Comparison of ENCODE assay signal across 8 cellular contexts in genomic region chr2:223835701-223836532, GRCh38. TPM values are rescaled to one million over a fixed set of nuclear protein-coding genes. Genes with fewer than 3 reads are reported as not detected.
DNase-seq lines count a peak whose midpoint lies in the region; ATAC-seq, FAIRE-seq and TF ChIP-seq lines count a peak whose summit lies in the region.

No MANE protein-coding gene starts in this region.

- peak; percentile 29 for TF ChIP-seq POLR2A in GM19099 (IDR thresholded peaks at IDR 0.05; ENCODE audit: extremely low read depth, insufficient read length, low read depth)

- H3K4me3 ChIP-seq in CD8-positive, alpha-beta memory T cell (ENCODE audit: low read length) = no peak overlapping the region

- TF ChIP-seq CTCF in D721Med (IDR thresholded peaks at IDR 0.05; ENCODE audit: insufficient read depth, missing control alignments) = no peak

- no peak overlapping the region for H3K27ac ChIP-seq in CD8-positive, alpha-beta memory T cell (ENCODE audit: low read depth, low read length)

- no peaks in the 10 kb centered on the region for H3K9me3 Mint-ChIP-seq in CD8-positive, alpha-beta memory T cell
- no peaks in the 10 kb centered on the region for H3K9me3 Mint-ChIP-seq in naive B cell

- H3K4me1 ChIP-seq in CD8-positive, alpha-beta memory T cell (ENCODE audit: insufficient read depth, low read length) = peaks cover 9% of the 10 kb centered on the region

- peaks cover 11 to 16% (median 16%) of the 10 kb centered on the region in 3 donors for H3K4me1 Mint-ChIP-seq in CD8-positive, alpha-beta memory T cell
- peaks cover 40 to 67% (median 48%) of the 10 kb centered on the region in 3 donors for H3K4me1 Mint-ChIP-seq in naive B cell

- H3K27ac Mint-ChIP-seq in CD8-positive, alpha-beta memory T cell = peak overlapping the region in 5 of 8 donors; percentile 12 to 57 (median 41)
- H3K27ac Mint-ChIP-seq in naive B cell = peak overlapping the region; percentile 95 to 100 (median 99)

- POLR2A ChIA-PET in CD8-positive, alpha-beta memory T cell (lab: Charles Lee) = no interaction called here

- H3K4me3 Mint-ChIP-seq in CD8-positive, alpha-beta memory T cell = peak overlapping the region; percentile 41 to 97 (median 94)
- H3K4me3 Mint-ChIP-seq in naive B cell = peak overlapping the region; percentile 90 to 99 (median 98)

- ATAC-seq in HG03095 (IDR thresholded peaks at IDR 0.05; ENCODE audit: unreplicated experiment) = peak; percentile 60
- ATAC-seq in naive B cell (ENCODE audit: low read depth in 2 of 2) = peak; percentile 63 to 68

- CTCF ChIA-PET in CD8-positive, alpha-beta memory T cell (lab: Charles Lee) = interaction anchor here (1.6 kb wide), 1 partner anchor 12 kb away, joined by 4 read pairs; no protein-coding TSS in a partner anchor

- no peak for DNase-seq in CD8-positive, alpha-beta memory T cell
- DNase-seq in SIG-M5 (lab: John Stamatoyannopoulos, UW) = peak; percentile 87
- peak; percentile 93 for DNase-seq in naive B cell
- DNase-seq in stimulated activated CD8-positive, alpha-beta memory T cell treated with anti-CD3 and anti-CD28 coated beads, Interleukin-4, amount 100 ng/mL, for 48 hours = no peak
- no peak for DNase-seq in D721Med (ENCODE audit: insufficient read length, low spot score)
- DNase-seq in RPMI8226 = no peak

- H3K27me3 ChIP-seq in CD8-positive, alpha-beta memory T cell (ENCODE audit: insufficient read depth, low read length, poor library complexity, severe bottlenecking) = no peaks in the 10 kb centered on the region

- H3K36me3 Mint-ChIP-seq in CD8-positive, alpha-beta memory T cell = peaks cover 0 to 5% (median 0%) of the 10 kb centered on the region in 3 donors
- peaks cover 0 to 4% of the 10 kb centered on the region in 2 donors for H3K36me3 Mint-ChIP-seq in naive B cell

- no peaks in the 10 kb centered on the region for H3K36me3 ChIP-seq in CD8-positive, alpha-beta memory T cell (ENCODE audit: insufficient read depth, low read length)

- peaks cover 0 to 1% of the 10 kb centered on the region in 2 donors for H3K27me3 Mint-ChIP-seq in CD8-positive, alpha-beta memory T cell
- H3K27me3 Mint-ChIP-seq in naive B cell = no peaks in the 10 kb centered on the region

- no peaks in the 10 kb centered on the region for H3K9me3 ChIP-seq in CD8-positive, alpha-beta memory T cell (ENCODE audit: low read length)

- no peak for FAIRE-seq in D721Med (lab: Jason Lieb, UNC)

RNA-seq across cellular contexts. Expression of gene AP1S3, which starts 1.5 kb away (rescaled TPM):
- 10 to 100 TPM; 15.4 to 16.9 TPM for total RNA-seq in CD8-positive, alpha-beta memory T cell
- polyA plus RNA-seq in CD8-positive, alpha-beta memory T cell = 3.9 TPM
- 10 to 100 TPM in 3 of 6 donors, 1 to 10 TPM in 3; 7.6 to 17.5 (median 12.2) TPM for polyA plus RNA-seq in naive B cell (ENCODE audit: low read depth in 6 of 6)

Comparison
In these comparisons a context has a peak if more than half of its experiments do, and no peak if none do; other contexts are left out.
1. DNase-seq: peak in SIG-M5 (single experiment) and naive B cell (single experiment); none in CD8-positive, alpha-beta memory T cell (0 of 5), stimulated activated CD8-positive, alpha-beta memory T cell treated with anti-CD3 and anti-CD28 coated beads, Interleukin-4, amount 100 ng/mL, for 48 hours (single experiment), D721Med (single experiment) and RPMI8226 (single experiment).